ENCODE assay signal across 15 cellular contexts in genomic region chr12:108394196-108394595, GRCh38. TPM values are rescaled to one million over a fixed set of nuclear protein-coding genes. Genes with fewer than 3 reads are reported as not detected.
DNase-seq lines count a peak whose midpoint lies in the region; ATAC-seq and TF ChIP-seq lines count a peak whose summit lies in the region.
"Had no signal": no experiment of that assay in that cellular context is flagged by ENCODE, and none has a peak within 500 bp of the region (broad histone marks: within the 10 kb centered on the region; RNA-seq: fewer than 3 reads in every experiment).

No MANE protein-coding gene starts in this region.

- H3K9me3 ChIP-seq in gastroesophageal sphincter (no peaks in the 10 kb centered on the region), PC-3 (ENCODE audit: low read length) (no peaks in the 10 kb centered on the region)

- intact Hi-C loops in PC-3 (cut with micrococcal nuclease), result no loop called here

- TF ChIP-seq CTCF in gastroesophageal sphincter (IDR thresholded peaks at IDR 0.05), result no peak
- TF ChIP-seq CTCF in PC-3 (conservative IDR thresholded peaks at IDR 0.05; ENCODE audit: low read depth, low read length), result no peak

- H3K9ac ChIP-seq in rectal smooth muscle tissue (ENCODE audit: low read length) (no peak overlapping the region), PC-3 (ENCODE audit: low read length) (no peak overlapping the region)

- no peaks in the 10 kb centered on the region for H4K20me1 ChIP-seq in PC-3 (ENCODE audit: low read length)

- no peaks in the 10 kb centered on the region for H3K36me3 ChIP-seq in gastroesophageal sphincter
- H3K36me3 ChIP-seq in rectal smooth muscle tissue (ENCODE audit: control insufficient read depth, insufficient read depth, low read length), result no peaks in the 10 kb centered on the region
- no peaks in the 10 kb centered on the region for H3K36me3 ChIP-seq in PC-3 (ENCODE audit: low read depth, low read length)

- no peak for TF ChIP-seq EP300 in gastroesophageal sphincter (IDR thresholded peaks at IDR 0.05)

- H3K4me2 ChIP-seq in PC-3 (ENCODE audit: low read length), result no peak overlapping the region

- H3K4me3 ChIP-seq in gastroesophageal sphincter, result no peak overlapping the region
- H3K4me3 ChIP-seq in rectal smooth muscle tissue (ENCODE audit: low read length), result peak overlapping the region; percentile 20
- H3K4me3 ChIP-seq in PC-3 (ENCODE audit: low read length), result no peak overlapping the region
- H3K4me3 ChIP-seq: dorsolateral prefrontal cortex had no signal

- no peaks in the 10 kb centered on the region for H3K79me2 ChIP-seq in PC-3 (ENCODE audit: low read length)

- ATAC-seq in gastroesophageal sphincter, result peak; percentile 78
- no peak for ATAC-seq in PC-3
- ATAC-seq: left colon; stimulated activated naive B cell treated with anti-CD40 and anti-IgM and Interleukin-4, amounts not matched to agents 10 μg/mL and 1 μg/mL and 100 μg/mL, for 72 hours had no signal

- H3K27me3 ChIP-seq in gastroesophageal sphincter, result no peaks in the 10 kb centered on the region
- H3K27me3 ChIP-seq in rectal smooth muscle tissue (ENCODE audit: control insufficient read depth, insufficient read depth, low read length), result no peaks in the 10 kb centered on the region
- peaks cover 21% of the 10 kb centered on the region for H3K27me3 ChIP-seq in PC-3 (ENCODE audit: low read length)

- DNase-seq in DMS79 treated with DMSO at 0.1 percent for 48 hours (lab: John Stamatoyannopoulos, UW), result peak; percentile 6
- DNase-seq in NCI-H446 treated with DMSO at 0.1 percent for 48 hours (lab: John Stamatoyannopoulos, UW), result peak; percentile 98
- no peak for DNase-seq in NCI-H1048 (lab: John Stamatoyannopoulos, UW)
- DNase-seq in NCI-H2081 treated with DMSO at 0.1 percent for 48 hours (lab: John Stamatoyannopoulos, UW), result no peak
- no peak for DNase-seq in PC-3
- no peak for DNase-seq in NCI-H226
- DNase-seq: NCI-H2227 treated with DMSO at 0.1 percent for 48 hours; nucleus accumbens; SHP77 treated with DMSO at 0.1 percent for 48 hours; stimulated activated CD4-positive, alpha-beta T cell treated with anti-CD3 and anti-CD28 coated beads, Interleukin-4, amount 100 ng/mL, for 1 hour; stimulated activated naive B cell treated with anti-CD40 and anti-IgM and Interleukin-4, amounts not matched to agents 10 μg/mL and 1 μg/mL and 100 μg/mL, for 72 hours had no signal

- no peaks in the 10 kb centered on the region for H3F3A ChIP-seq in PC-3 (ENCODE audit: low read length, unreplicated experiment)

- no peak for TF ChIP-seq POLR2A in gastroesophageal sphincter (IDR thresholded peaks at IDR 0.05)

- H3K9me2 ChIP-seq in PC-3 (replicated peaks; ENCODE audit: low read length), result peaks cover 3% of the 10 kb centered on the region; the same call in 1 of the 2 replicates

- POLR2A ChIA-PET in PC-3 (lab: Charles Lee; ENCODE audit: unreplicated experiment), result no interaction called here

- H3K27ac ChIP-seq in gastroesophageal sphincter, result peak overlapping the region in 1 of 4 donors; percentile 41
- H3K27ac ChIP-seq in rectal smooth muscle tissue (ENCODE audit: low read depth, low read length), result no peak overlapping the region
- no peak overlapping the region for H3K27ac ChIP-seq in PC-3 (ENCODE audit: low read length)

- CTCF ChIA-PET in PC-3 (lab: Charles Lee), result no interaction called here

- H3K4me1 ChIP-seq in gastroesophageal sphincter (peaks cover 0 to 31% (median 5%) of the 10 kb centered on the region in 3 donors), rectal smooth muscle tissue (ENCODE audit: control insufficient read depth, insufficient read depth, low read length) (peaks cover 6% of the 10 kb centered on the region), PC-3 (ENCODE audit: insufficient read depth, low read length) (no peaks in the 10 kb centered on the region)

- no TSS peak for BruUV-seq in PC-3 (replicated peaks; lab: Mats Ljungman, UMichigan)

- 25 to 44% methylated on average over 1 to 2 of the region's 5 CpGs for WGBS in gastroesophageal sphincter (ENCODE audit: low coverage in 1 of 2), 2 donors

- no peak overlapping the region for H2AFZ ChIP-seq in PC-3 (ENCODE audit: low read length)

RNA-seq across cellular contexts. Expression of gene CMKLR1, which starts 55.1 kb away (rescaled TPM):
- total RNA-seq in gastroesophageal sphincter (10 to 100 TPM in 3 of 4 donors, 1 to 10 TPM in 1; 9.7 to 25.4 (median 13.0) TPM), PC-3 (2014; rRNA removed) (not detected in 2 replicates)

Comparison
In these comparisons a context has a peak if more than half of its experiments do, and no peak if none do; other contexts are left out.
1. DNase-seq: peak in DMS79 treated with DMSO at 0.1 percent for 48 hours (single experiment) and NCI-H446 treated with DMSO at 0.1 percent for 48 hours (single experiment); none in NCI-H1048 (single experiment), NCI-H2081 treated with DMSO at 0.1 percent for 48 hours (single experiment), PC-3 (single experiment) and NCI-H226 (single experiment).
2. RNA of gene CMKLR1, which starts 55.1 kb away (total RNA-seq): 9.7 to 25.4 TPM in gastroesophageal sphincter; not detected in PC-3; every median in the first group is over 10 times any median in the second.